1 cellular context compared by ENCODE assay signal in the genomic region with DNA sequence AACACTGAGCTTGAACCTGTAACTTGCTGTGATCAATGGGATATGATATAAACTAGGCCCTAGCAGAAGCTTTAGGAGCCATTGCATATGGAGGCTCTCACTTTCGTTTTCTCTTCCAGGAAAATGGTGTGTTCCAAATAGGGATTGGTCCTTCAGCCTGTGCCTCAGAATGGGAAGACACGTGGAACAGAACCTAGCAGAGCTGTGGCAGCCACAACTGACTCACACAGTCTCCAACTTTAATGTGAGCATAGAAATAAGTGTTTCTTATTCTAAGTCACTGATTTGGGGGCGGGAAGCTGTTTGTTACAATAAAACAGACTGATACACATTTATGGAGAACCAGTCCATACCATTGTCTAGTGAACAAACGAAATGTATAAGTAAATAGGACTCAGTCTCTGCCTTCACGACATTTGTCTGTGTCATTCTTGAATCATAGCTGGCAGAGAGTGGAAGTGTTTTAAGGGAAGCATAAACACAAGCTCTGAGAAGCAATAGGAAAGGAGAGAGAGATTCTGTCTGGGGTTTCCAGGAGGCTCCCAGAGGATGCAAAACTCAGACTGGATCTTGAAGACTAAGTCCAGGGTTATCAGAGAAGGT.
TF ChIP-seq lines count a peak whose summit lies in the region.

No MANE protein-coding gene starts in this region.

TF ChIP-seq in SK-N-SH treated with all-trans-retinoic acid at 6 μM for 48 hours, 23 proteins besides CTCF, POLR2A, EP300 and RAD21 (continued from another document):
- TF ChIP-seq PATZ1 (CRISPR knock-in tag; IDR thresholded peaks at IDR 0.05; ENCODE audit: borderline replicate concordance), result no peak
TF ChIP-seq in SK-N-SH treated with all-trans-retinoic acid at 6 μM for 48 hours: peak in this region for 0.
